In the genomic region with DNA sequence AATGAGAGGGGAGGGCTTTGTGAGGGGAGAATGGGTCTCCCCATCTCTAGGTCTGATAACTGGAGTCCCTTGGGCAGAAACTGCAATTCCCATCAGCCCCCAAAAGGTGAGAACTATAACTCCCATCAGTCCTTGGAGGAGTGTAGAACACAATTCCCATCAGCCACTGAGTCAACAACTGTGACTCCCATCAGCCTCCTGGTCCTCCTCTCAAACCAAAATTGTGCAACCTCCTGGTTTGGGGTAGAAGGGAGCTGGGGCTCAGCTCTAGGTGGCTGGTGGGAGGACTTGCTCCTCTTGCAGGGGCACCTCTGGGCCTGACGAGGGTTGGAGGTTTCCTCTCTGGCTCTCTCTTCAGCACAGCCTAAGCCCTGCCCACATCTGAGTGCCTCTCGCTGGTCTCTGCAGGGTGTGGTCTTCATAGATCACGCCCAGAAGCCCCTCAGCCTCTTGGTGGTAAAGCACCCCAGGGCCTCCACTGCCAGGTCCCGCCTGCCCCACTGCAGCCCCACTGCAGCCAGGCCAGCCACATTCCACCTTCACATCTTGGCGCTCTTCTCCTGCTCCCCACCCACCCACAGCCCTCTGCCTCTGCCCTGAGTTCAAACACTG, we compare ENCODE assay signal across 23 cellular contexts. TPM values are rescaled to one million over a fixed set of nuclear protein-coding genes. Genes with fewer than 3 reads are reported as not detected.
DNase-seq lines count a peak whose midpoint lies in the region; ATAC-seq and TF ChIP-seq lines count a peak whose summit lies in the region.
"Had no signal": no experiment of that assay in that cellular context is flagged by ENCODE, and none has a peak within 500 bp of the region (broad histone marks: within the 10 kb centered on the region; RNA-seq: fewer than 3 reads in every experiment).

No MANE protein-coding gene starts in this region.

- 73 to 100% methylated on average over 1 to 5 of the region's 5 CpGs for WGBS in esophagus squamous epithelium, 2 donors

- 0 out of 2 replicates have a peak, but pooled peaks have one; percentile 22 for ATAC-seq in Panc1
- ATAC-seq in GM21447 (IDR thresholded peaks at IDR 0.05; ENCODE audit: unreplicated experiment) = no peak
- ATAC-seq: activated T-cell treated with anti-CD3 and anti-CD28 coated beads, Interleukin-2, amount 50 U/mL, for 4 hours; left cardiac atrium; stimulated activated memory B cell treated with anti-CD40 and anti-IgM and Interleukin-4, amounts not matched to agents 10 μg/mL and 1 μg/mL and 100 μg/mL, for 72 hours had no signal

- H3K4me3 Mint-ChIP-seq in nephron progenitor cell = no peak overlapping the region
- H3K4me3 Mint-ChIP-seq: activated naive CD4-positive, alpha-beta T cell treated with anti-CD3 and anti-CD28 coated beads, Interleukin-2, amount 50 U/mL, for 24 hours; activated T-cell treated with anti-CD3 and anti-CD28 coated beads, Interleukin-2, amount 50 U/mL, for 4 hours; stimulated activated memory B cell treated with anti-CD40 and anti-IgM and Interleukin-4, amounts not matched to agents 10 μg/mL and 1 μg/mL and 100 μg/mL, for 72 hours had no signal

- 0 out of 2 replicates have a peak, but pooled peaks cover 3% of the 10 kb centered on the region for H3K4me1 ChIP-seq in Panc1 (ENCODE audit: control insufficient read depth, insufficient read depth, low read length)
- peaks cover 4 to 9% (median 4%) of the 10 kb centered on the region in 3 donors for H3K4me1 ChIP-seq in esophagus squamous epithelium

- intact Hi-C loops in Panc1 (cut with micrococcal nuclease; ENCODE audit: unreplicated experiment) = no loop called here
- intact Hi-C loops in esophagus squamous epithelium (cut with DNase I) = no loop called here

- TF ChIP-seq RAD21 in Ishikawa (IDR thresholded peaks at IDR 0.05; ENCODE audit: low read depth) = no peak

- BruUV-seq in Panc1 (replicated peaks; lab: Mats Ljungman, UMichigan) = no TSS peak

- H3K27me3 ChIP-seq in Panc1 (ENCODE audit: control insufficient read depth, insufficient read depth, low read length) (no peaks in the 10 kb centered on the region), esophagus squamous epithelium (peaks cover 0 to 49% (median 0%) of the 10 kb centered on the region in 4 donors)

- CTCF ChIA-PET in Panc1 (lab: Charles Lee) = no interaction called here

- H3K4me3 ChIP-seq in Panc1 (ENCODE audit: low read depth in 2 of 2, low read length in 2 of 2) = no peak overlapping the region
- H3K4me3 ChIP-seq in esophagus squamous epithelium = no peak overlapping the region
- H3K4me3 ChIP-seq: tibial nerve had no signal

- no peaks in the 10 kb centered on the region for H3K9me3 Mint-ChIP-seq in nephron progenitor cell
- H3K9me3 Mint-ChIP-seq: activated naive CD4-positive, alpha-beta T cell treated with anti-CD3 and anti-CD28 coated beads, Interleukin-2, amount 50 U/mL, for 24 hours; activated T-cell treated with anti-CD3 and anti-CD28 coated beads, Interleukin-2, amount 50 U/mL, for 4 hours; IgD-negative memory B cell; stimulated activated memory B cell treated with anti-CD40 and anti-IgM and Interleukin-4, amounts not matched to agents 10 μg/mL and 1 μg/mL and 100 μg/mL, for 72 hours had no signal

- H3K36me3 ChIP-seq in Panc1 (ENCODE audit: control insufficient read depth, insufficient read depth, low read length) (no peaks in the 10 kb centered on the region), esophagus squamous epithelium (no peaks in the 10 kb centered on the region)
- H3K36me3 ChIP-seq: brain microvascular endothelial cell, tibial nerve had no signal

- POLR2A ChIA-PET in Panc1 (lab: Charles Lee) = no interaction called here

- H3K9me3 ChIP-seq in Panc1 (ENCODE audit: control insufficient read depth, insufficient read depth, low read depth, low read length) (no peaks in the 10 kb centered on the region), esophagus squamous epithelium (no peaks in the 10 kb centered on the region)
- H3K9me3 ChIP-seq: tibial nerve had no signal

- peak; percentile 16 for DNase-seq in NCI-H2171 treated with DMSO at 0.1 percent for 48 hours (lab: John Stamatoyannopoulos, UW)
- no peak for DNase-seq in NCI-H2171 (lab: John Stamatoyannopoulos, UW)
- DNase-seq in Panc1 (ENCODE audit: low read depth, low spot score) = no peak
- no peak for DNase-seq in nephron progenitor cell
- DNase-seq in esophagus squamous epithelium (lab: John Stamatoyannopoulos, UW) = no peak
- DNase-seq in NCI-H345 (lab: John Stamatoyannopoulos, UW) = no peak
- DNase-seq: activated CD4-positive, alpha-beta T cell treated with anti-CD3 and anti-CD28 coated beads, Interleukin-2, amount 50 U/mL, for 1 hour; activated T-cell treated with anti-CD3 and anti-CD28 coated beads, Interleukin-2, amount 50 U/mL, for 4 hours; brain microvascular endothelial cell; left cardiac atrium; NCI-H1417 treated with DMSO at 0.1 percent for 48 hours; stimulated activated CD4-positive, alpha-beta T cell treated with anti-CD3 and anti-CD28 coated beads, Interleukin-15, amount 100 ng/mL, for 24 hours had no signal

- peaks cover 33% of the 10 kb centered on the region for H3K4me1 Mint-ChIP-seq in nephron progenitor cell
- H3K4me1 Mint-ChIP-seq: IgD-negative memory B cell had no signal

- TF ChIP-seq CTCF in Panc1 (IDR thresholded peaks at IDR 0.05) = no peak
- TF ChIP-seq CTCF in nephron progenitor cell (IDR thresholded peaks at IDR 0.05) = no peak
- TF ChIP-seq CTCF in esophagus squamous epithelium (IDR thresholded peaks at IDR 0.05) = no peak

- no peak for TF ChIP-seq EP300 in Ishikawa (IDR thresholded peaks at IDR 0.05; ENCODE audit: borderline replicate concordance)

- H3K27me3 Mint-ChIP-seq in nephron progenitor cell (ENCODE audit: low read depth, poor library complexity) = peaks cover 20% of the 10 kb centered on the region
- H3K27me3 Mint-ChIP-seq: activated naive CD4-positive, alpha-beta T cell treated with anti-CD3 and anti-CD28 coated beads, Interleukin-2, amount 50 U/mL, for 24 hours had no signal

- in situ Hi-C loops in Panc1 (cut with HindIII; ENCODE audit: low pct_unique_long_range_greater_than_20kb, low sequenced_read_pairs) = no loop called here

- no peak for TF ChIP-seq POLR2A in esophagus squamous epithelium (IDR thresholded peaks at IDR 0.05)

- H3K27ac Mint-ChIP-seq in nephron progenitor cell = peak overlapping the region; percentile 24
- H3K27ac Mint-ChIP-seq: activated naive CD4-positive, alpha-beta T cell treated with anti-CD3 and anti-CD28 coated beads, Interleukin-2, amount 50 U/mL, for 24 hours; IgD-negative memory B cell; stimulated activated memory B cell treated with anti-CD40 and anti-IgM and Interleukin-4, amounts not matched to agents 10 μg/mL and 1 μg/mL and 100 μg/mL, for 72 hours had no signal

- no peaks in the 10 kb centered on the region for H3K36me3 Mint-ChIP-seq in nephron progenitor cell (ENCODE audit: low read depth)
- H3K36me3 Mint-ChIP-seq: activated naive CD4-positive, alpha-beta T cell treated with anti-CD3 and anti-CD28 coated beads, Interleukin-2, amount 50 U/mL, for 24 hours; stimulated activated memory B cell treated with anti-CD40 and anti-IgM and Interleukin-4, amounts not matched to agents 10 μg/mL and 1 μg/mL and 100 μg/mL, for 72 hours had no signal

- H3K27ac ChIP-seq in Panc1 (ENCODE audit: low read length) = no peak overlapping the region
- no peak overlapping the region for H3K27ac ChIP-seq in esophagus squamous epithelium
- H3K27ac ChIP-seq: 22Rv1, brain microvascular endothelial cell, epithelial cell of prostate, tibial nerve had no signal

TF ChIP-seq in Ishikawa, 13 proteins besides CTCF, POLR2A, EP300 and RAD21:
- TF ChIP-seq EGR1 (IDR thresholded peaks at IDR 0.05) (no peak), CREB1 (IDR thresholded peaks at IDR 0.05; ENCODE audit: low read depth) (no peak), NFIC (IDR thresholded peaks at IDR 0.05) (no peak), CEBPB (IDR thresholded peaks at IDR 0.05) (0 out of 2 replicates have a peak, but pooled peaks have one; percentile 26), TEAD4 (IDR thresholded peaks at IDR 0.05) (no peak)
- TF ChIP-seq, protein P1, sequence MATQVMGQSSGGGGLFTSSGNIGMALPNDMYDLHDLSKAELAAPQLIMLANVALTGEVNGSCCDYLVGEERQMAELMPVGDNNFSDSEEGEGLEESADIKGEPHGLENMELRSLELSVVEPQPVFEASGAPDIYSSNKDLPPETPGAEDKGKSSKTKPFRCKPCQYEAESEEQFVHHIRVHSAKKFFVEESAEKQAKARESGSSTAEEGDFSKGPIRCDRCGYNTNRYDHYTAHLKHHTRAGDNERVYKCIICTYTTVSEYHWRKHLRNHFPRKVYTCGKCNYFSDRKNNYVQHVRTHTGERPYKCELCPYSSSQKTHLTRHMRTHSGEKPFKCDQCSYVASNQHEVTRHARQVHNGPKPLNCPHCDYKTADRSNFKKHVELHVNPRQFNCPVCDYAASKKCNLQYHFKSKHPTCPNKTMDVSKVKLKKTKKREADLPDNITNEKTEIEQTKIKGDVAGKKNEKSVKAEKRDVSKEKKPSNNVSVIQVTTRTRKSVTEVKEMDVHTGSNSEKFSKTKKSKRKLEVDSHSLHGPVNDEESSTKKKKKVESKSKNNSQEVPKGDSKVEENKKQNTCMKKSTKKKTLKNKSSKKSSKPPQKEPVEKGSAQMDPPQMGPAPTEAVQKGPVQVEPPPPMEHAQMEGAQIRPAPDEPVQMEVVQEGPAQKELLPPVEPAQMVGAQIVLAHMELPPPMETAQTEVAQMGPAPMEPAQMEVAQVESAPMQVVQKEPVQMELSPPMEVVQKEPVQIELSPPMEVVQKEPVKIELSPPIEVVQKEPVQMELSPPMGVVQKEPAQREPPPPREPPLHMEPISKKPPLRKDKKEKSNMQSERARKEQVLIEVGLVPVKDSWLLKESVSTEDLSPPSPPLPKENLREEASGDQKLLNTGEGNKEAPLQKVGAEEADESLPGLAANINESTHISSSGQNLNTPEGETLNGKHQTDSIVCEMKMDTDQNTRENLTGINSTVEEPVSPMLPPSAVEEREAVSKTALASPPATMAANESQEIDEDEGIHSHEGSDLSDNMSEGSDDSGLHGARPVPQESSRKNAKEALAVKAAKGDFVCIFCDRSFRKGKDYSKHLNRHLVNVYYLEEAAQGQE (IDR thresholded peaks at IDR 0.05; ENCODE audit: low read depth) = no peak
TF ChIP-seq in Ishikawa: peak in this region for 1.

RNA-seq across cellular contexts. Expression of a gene that starts 18.5 kb away (rescaled TPM):
- total RNA-seq in Panc1 (2021; ENCODE audit: unreplicated experiment) = not detected
- not detected for polyA plus RNA-seq in Panc1 (2012; ENCODE audit: insufficient read length)
- total RNA-seq in esophagus squamous epithelium = not detected
- total RNA-seq: activated T-cell treated with anti-CD3 and anti-CD28 coated beads, Interleukin-2, amount 50 U/mL, for 4 hours; dermis microvascular lymphatic vessel endothelial cell; frontal cortex; left cardiac atrium; renal cortical epithelial cell had no signal
- polyA plus RNA-seq: IgD-negative memory B cell had no signal

RNA-seq across cellular contexts. Expression of a gene that starts 53.8 kb away (rescaled TPM):
- total RNA-seq in Panc1 (2021; ENCODE audit: unreplicated experiment) (not detected), esophagus squamous epithelium (not detected)
- not detected for polyA plus RNA-seq in Panc1 (2012; ENCODE audit: insufficient read length)
- total RNA-seq: activated T-cell treated with anti-CD3 and anti-CD28 coated beads, Interleukin-2, amount 50 U/mL, for 4 hours; dermis microvascular lymphatic vessel endothelial cell; frontal cortex; left cardiac atrium; renal cortical epithelial cell; tibial nerve had no signal
- polyA plus RNA-seq: IgD-negative memory B cell had no signal
